17 cellular contexts compared by ENCODE assay signal in the genomic region with DNA sequence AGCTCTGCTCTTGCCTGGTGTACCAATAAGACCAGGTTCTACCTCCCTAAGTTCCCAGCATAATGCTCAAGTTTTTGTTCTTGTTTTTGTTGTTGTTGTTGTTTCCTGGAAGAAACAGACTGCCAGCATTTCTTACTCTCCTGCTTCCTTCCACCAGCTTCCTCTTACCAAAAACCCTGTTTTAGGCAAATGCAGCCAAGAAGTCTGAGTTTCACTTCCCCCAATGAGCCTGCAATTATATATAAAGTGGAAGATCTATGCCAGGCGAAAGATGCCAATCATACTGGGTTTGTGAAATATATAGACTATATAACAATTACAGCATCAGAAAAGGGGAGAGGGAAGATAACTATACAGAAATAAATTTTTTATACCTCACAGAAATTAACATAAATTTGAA.
"Had no signal": no experiment of that assay in that cellular context is flagged by ENCODE, and none has a peak within 500 bp of the region (broad histone marks: within the 10 kb centered on the region; RNA-seq: fewer than 3 reads in every experiment).

No MANE protein-coding gene starts in this region.

- H3K36me3 ChIP-seq: heart right ventricle, prostate gland, upper lobe of right lung had no signal

- ATAC-seq: activated CD8-positive, alpha-beta memory T cell treated with anti-CD3 and anti-CD28 coated beads, Interleukin-2, amount 10 ng/mL, durations not matched to agents 7 days and 5 days; activated naive CD8-positive, alpha-beta T cell treated with anti-CD3 and anti-CD28 coated beads, Interleukin-2, amount 50 U/mL, for 24 hours; heart right ventricle; left cardiac atrium; natural killer cell treated with Interleukin-12 subunit alpha and Interleukin-12 subunit beta and Interleukin-15 and Interleukin-18, amount 100 ng/mL, for 72 hours; upper lobe of right lung had no signal

- H3K9me3 ChIP-seq: upper lobe of right lung had no signal

- DNase-seq: activated CD4-positive, alpha-beta memory T cell treated with anti-CD3 and anti-CD28 coated beads, Interleukin-2, amount 10 ng/mL, durations not matched to agents 7 days and 5 days; activated CD4-positive, alpha-beta T cell treated with anti-CD3 and anti-CD28 coated beads for 4 hours; activated CD4-positive, CD25-positive, alpha-beta regulatory T cell; activated CD8-positive, alpha-beta memory T cell treated with anti-CD3 and anti-CD28 coated beads, Interleukin-2, amount 10 ng/mL, durations not matched to agents 7 days and 5 days; activated effector memory CD4-positive, alpha-beta T cell treated with anti-CD3 and anti-CD28 coated beads, Interleukin-2, amount 50 U/mL, for 16 hours; activated naive CD4-positive, alpha-beta T cell treated with anti-CD3 and anti-CD28 coated beads, Interleukin-2, amount 10 ng/mL, durations not matched to agents 7 days and 5 days; activated naive CD8-positive, alpha-beta T cell treated with anti-CD3 and anti-CD28 coated beads, Interleukin-2, amount 50 U/mL, for 24 hours; activated T-cell treated with anti-CD3 and anti-CD28 coated beads for 4 hours; heart right ventricle; islet precursor cell; left cardiac atrium; stimulated activated CD4-positive, alpha-beta T cell treated with anti-CD3 and anti-CD28 coated beads, Interleukin-4, amount 100 ng/mL, for 24 hours; stimulated activated naive CD4-positive, alpha-beta T cell treated with Interleukin-2 at 50 U/mL for 16 hours; upper lobe of right lung had no signal

- H3K4me1 ChIP-seq: heart right ventricle, prostate gland, upper lobe of right lung had no signal

- H3K4me3 ChIP-seq: heart right ventricle, prostate gland, upper lobe of right lung had no signal

- H3K27ac ChIP-seq: epithelial cell of prostate, heart right ventricle, prostate gland, upper lobe of right lung had no signal

- H3K27me3 ChIP-seq: heart right ventricle, upper lobe of right lung had no signal
